8 cellular contexts compared by ENCODE assay signal in the genomic region with DNA sequence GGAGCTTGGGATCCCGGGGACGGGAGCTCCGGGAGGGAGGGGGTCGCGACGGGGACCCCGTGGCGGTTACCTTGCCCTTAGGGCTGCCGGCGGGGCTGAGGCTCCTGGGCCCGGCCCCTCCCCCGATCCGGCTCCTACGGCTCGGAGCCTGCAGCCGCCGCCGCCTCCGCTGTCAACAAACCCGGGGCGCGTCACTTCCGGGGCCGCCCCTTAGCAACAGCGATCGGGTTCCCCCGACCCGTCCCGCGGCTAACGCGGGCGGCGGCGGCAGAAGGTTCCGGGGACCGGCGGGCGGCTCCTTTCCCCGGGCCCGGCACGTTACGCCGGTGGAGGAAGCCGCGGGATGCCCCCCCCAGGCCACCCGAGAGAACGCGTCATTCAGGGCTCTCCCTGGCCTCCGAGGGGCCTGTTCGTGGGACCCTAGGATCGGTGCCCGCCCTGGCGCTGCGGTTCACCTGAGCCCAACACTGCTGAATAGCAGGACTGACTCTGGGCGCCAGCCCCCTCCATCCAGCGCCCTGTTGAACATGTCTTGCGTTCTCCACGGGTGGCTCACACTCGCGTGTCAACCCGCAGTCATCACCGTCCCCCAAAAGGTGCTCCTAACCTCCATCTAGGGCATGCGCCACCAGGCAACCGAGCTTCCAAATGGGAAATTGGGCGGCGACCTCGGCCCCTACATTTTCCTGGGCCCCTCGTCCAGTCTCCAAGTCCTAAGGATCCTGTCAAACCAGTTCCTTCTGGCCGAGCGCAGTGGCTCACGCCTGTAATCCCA. TPM values are rescaled to one million over a fixed set of nuclear protein-coding genes. Genes with fewer than 3 reads are reported as not detected.
DNase-seq lines count a peak whose midpoint lies in the region; ATAC-seq and TF ChIP-seq lines count a peak whose summit lies in the region.

TSS of gene ZER1 (minus strand) at position 183 of the 775 bp plus-strand sequence. CDS start 16,362 bp downstream, outside the sequence.

- H3K36me3 Mint-ChIP-seq in activated naive CD8-positive, alpha-beta T cell treated with anti-CD3 and anti-CD28 coated beads, Interleukin-2, amount 50 U/mL, for 24 hours (ENCODE audit: low read depth) = peaks cover 7% of the 10 kb centered on the region

- ATAC-seq in HG02678 (IDR thresholded peaks at IDR 0.05; ENCODE audit: unreplicated experiment) = peak; percentile 90
- peak; percentile 94 for ATAC-seq in activated naive CD8-positive, alpha-beta T cell treated with anti-CD3 and anti-CD28 coated beads, Interleukin-2, amount 50 U/mL, for 24 hours

- H3K4me3 ChIP-seq in transverse colon = peak within 1 kb of the TSS; percentile 76 to 94 (median 84)

- TF ChIP-seq POLR2A in transverse colon (IDR thresholded peaks at IDR 0.05) = peak; percentile 75

- H3K4me3 Mint-ChIP-seq in activated naive CD8-positive, alpha-beta T cell treated with anti-CD3 and anti-CD28 coated beads, Interleukin-2, amount 50 U/mL, for 24 hours = peak within 1 kb of the TSS; percentile 87

- 0 to 5% methylated on average over 7 to 61 of the region's 72 CpGs for WGBS in transverse colon (ENCODE audit: low coverage in 1 of 2), 2 donors

- H3K9me3 Mint-ChIP-seq in activated naive CD8-positive, alpha-beta T cell treated with anti-CD3 and anti-CD28 coated beads, Interleukin-2, amount 50 U/mL, for 24 hours = peaks cover 4% of the 10 kb centered on the region

- no peaks in the 10 kb centered on the region for H3K9me3 ChIP-seq in transverse colon

- no peaks in the 10 kb centered on the region for H3K36me3 ChIP-seq in transverse colon

- no peak for TF ChIP-seq CTCF in GM10266 (IDR thresholded peaks at IDR 0.05; ENCODE audit: control insufficient read depth, insufficient read depth, low read depth, missing control alignments)
- TF ChIP-seq CTCF in transverse colon (IDR thresholded peaks at IDR 0.05) = peak in 1 of 5 experiments; percentile 9

- peaks cover 9 to 21% (median 14%) of the 10 kb centered on the region in 4 donors for H3K4me1 ChIP-seq in transverse colon

- intact Hi-C loops in cardiac septum (cut with DNase I) (loop anchor here (1.0 kb wide), 1 partner anchor 15 kb away; the partner anchor contains the start of gene TBC1D13), transverse colon (cut with DNase I; ENCODE audit: low total_unique reads) (loop anchor here (1.0 kb wide), 1 partner anchor 15 kb away; the partner anchor contains the start of gene TBC1D13)

- H3K27me3 ChIP-seq in transverse colon = no peaks in the 10 kb centered on the region

- peaks cover 15% of the 10 kb centered on the region for H3K4me1 Mint-ChIP-seq in activated naive CD8-positive, alpha-beta T cell treated with anti-CD3 and anti-CD28 coated beads, Interleukin-2, amount 50 U/mL, for 24 hours

- in situ Hi-C loops in transverse colon (cut with MboI; ENCODE audit: low pct_ligation_motif_present in 1 of 4, low pct_unique_long_range_greater_than_20kb in 1 of 4, low sequenced_read_pairs in 3 of 4) = no loop called here

- no peaks in the 10 kb centered on the region for H3K27me3 Mint-ChIP-seq in activated naive CD8-positive, alpha-beta T cell treated with anti-CD3 and anti-CD28 coated beads, Interleukin-2, amount 50 U/mL, for 24 hours

- DNase-seq in GM10266 (ENCODE audit: extremely low spot score) (peak; percentile 98), NCI-H1417 (lab: John Stamatoyannopoulos, UW) (peak; percentile 75 to 95 (median 94)), SW480 (ENCODE audit: low spot score) (peak; percentile 86), cardiac septum (ENCODE audit: low spot score) (peak; percentile 96), pons (ENCODE audit: low spot score) (peak; percentile 79), transverse colon (peak; percentile 96)
- DNase-seq in activated naive CD8-positive, alpha-beta T cell treated with anti-CD3 and anti-CD28 coated beads, Interleukin-2, amount 50 U/mL, for 24 hours = peak; percentile 97

- H3K27ac Mint-ChIP-seq in activated naive CD8-positive, alpha-beta T cell treated with anti-CD3 and anti-CD28 coated beads, Interleukin-2, amount 50 U/mL, for 24 hours = peak within 1 kb of the TSS; percentile 64

- peak; percentile 59 for TF ChIP-seq EP300 in transverse colon (IDR thresholded peaks at IDR 0.05; ENCODE audit: low read depth)

- peak within 1 kb of the TSS; percentile 91 to 96 (median 94) for H3K27ac ChIP-seq in transverse colon

RNA-seq across cellular contexts. Expression of gene ZER1, which starts in this region (rescaled TPM):
- total RNA-seq in cardiac septum (51.8 TPM), transverse colon (100 to 1,000 TPM in 1 of 4 donors, 10 to 100 TPM in 3; 57.5 to 116 (median 73.8) TPM)

Comparison
In these comparisons a context has a peak if more than half of its experiments do, and no peak if none do; other contexts are left out.
1. Peak in every context shown above with its lines: DNase-seq, ATAC-seq, H3K4me3 ChIP-seq and H3K27ac ChIP-seq.